In genomic region chr13:102591988-102592781, GRCh38 we compare ENCODE assay signal across 1 cellular context.
TF ChIP-seq lines count a peak whose summit lies in the region.

No MANE protein-coding gene starts in this region.

TF ChIP-seq in HEK293, 187 proteins besides CTCF, POLR2A, EP300 and RAD21 (continued from another document and continues in another):
- TF ChIP-seq ZNF639 (tag by site-specific recombination; IDR thresholded peaks at IDR 0.05) (no peak), ZNF416 (tag by site-specific recombination; IDR thresholded peaks at IDR 0.05) (no peak), REPIN1 (tag by site-specific recombination; IDR thresholded peaks at IDR 0.05; ENCODE audit: low read depth) (no peak), ZNF26 (tag by site-specific recombination; IDR thresholded peaks at IDR 0.05) (no peak), SCRT1 (tag by site-specific recombination; IDR thresholded peaks at IDR 0.05; ENCODE audit: borderline replicate concordance) (no peak), ZNF214 (tag by site-specific recombination; IDR thresholded peaks at IDR 0.05; ENCODE audit: borderline replicate concordance) (no peak), HOXD13 (CRISPR knock-in tag; IDR thresholded peaks at IDR 0.05; ENCODE audit: borderline replicate concordance) (no peak), ZNF843 (tag by site-specific recombination; IDR thresholded peaks at IDR 0.05) (0 out of 2 replicates have a peak, but pooled peaks have one; percentile 13), ZBTB26 (tag by site-specific recombination; optimal IDR thresholded peaks at IDR 0.05) (peak; percentile 33), ZNF776 (tag by site-specific recombination; IDR thresholded peaks at IDR 0.05; ENCODE audit: borderline replicate concordance) (no peak), ZNF830 (tag by site-specific recombination; IDR thresholded peaks at IDR 0.05; ENCODE audit: low read depth) (no peak), BCL11A (tag by site-specific recombination; IDR thresholded peaks at IDR 0.05; ENCODE audit: low read depth) (no peak), ZNF426 (tag by site-specific recombination; IDR thresholded peaks at IDR 0.05) (no peak), ZNF768 (tag by site-specific recombination; IDR thresholded peaks at IDR 0.05) (no peak), ZXDB (tag by site-specific recombination; IDR thresholded peaks at IDR 0.05) (0 out of 2 replicates have a peak, but pooled peaks have one; percentile 42), MYNN (tag by site-specific recombination; IDR thresholded peaks at IDR 0.05; ENCODE audit: borderline replicate concordance) (no peak), ZNF513 (tag by site-specific recombination; IDR thresholded peaks at IDR 0.05) (no peak), ZNF280D (tag by site-specific recombination; IDR thresholded peaks at IDR 0.05) (no peak), ZBTB7A (tag by site-specific recombination; IDR thresholded peaks at IDR 0.05; ENCODE audit: low read depth) (no peak), ZBTB44 (tag by site-specific recombination; IDR thresholded peaks at IDR 0.05) (no peak), KLF10 (tag by site-specific recombination; IDR thresholded peaks at IDR 0.05) (peak; percentile 26; the same call in 1 of the 2 replicates), ZNF202 (tag by site-specific recombination; IDR thresholded peaks at IDR 0.05; ENCODE audit: borderline replicate concordance) (no peak), ZBTB20 (tag by site-specific recombination; IDR thresholded peaks at IDR 0.05) (peak; percentile 79), ZNF184 (tag by site-specific recombination; IDR thresholded peaks at IDR 0.05) (no peak), ZNF248 (tag by site-specific recombination; IDR thresholded peaks at IDR 0.05) (no peak), ZNF292 (tag by site-specific recombination; IDR thresholded peaks at IDR 0.05; ENCODE audit: borderline replicate concordance, low read depth) (no peak), ZBTB6 (tag by site-specific recombination; IDR thresholded peaks at IDR 0.05) (peak; percentile 98), ZNF18 (tag by site-specific recombination; IDR thresholded peaks at IDR 0.05) (peak; percentile 59; the same call in 1 of the 2 replicates), ZNF366 (tag by site-specific recombination; conservative IDR thresholded peaks at IDR 0.05) (no peak), GLIS2 (tag by site-specific recombination; IDR thresholded peaks at IDR 0.05) (peak; percentile 29; the same call in 1 of the 2 replicates), ZSCAN18 (tag by site-specific recombination; IDR thresholded peaks at IDR 0.05) (no peak), ZNF24 (tag by site-specific recombination; IDR thresholded peaks at IDR 0.05) (peak; percentile 39; the same call in 1 of the 2 replicates), ZNF239 (tag by site-specific recombination; IDR thresholded peaks at IDR 0.05) (no peak), ZNF560 (tag by site-specific recombination; IDR thresholded peaks at IDR 0.05; ENCODE audit: borderline replicate concordance) (no peak), ZNF707 (tag by site-specific recombination; IDR thresholded peaks at IDR 0.05) (no peak), ZNF132 (tag by site-specific recombination; IDR thresholded peaks at IDR 0.05; ENCODE audit: borderline replicate concordance) (no peak), ZNF558 (tag by site-specific recombination; IDR thresholded peaks at IDR 0.05) (no peak), ZNF544 (tag by site-specific recombination; IDR thresholded peaks at IDR 0.05) (no peak), ZNF777 (tag by site-specific recombination; IDR thresholded peaks at IDR 0.05; ENCODE audit: borderline replicate concordance) (no peak), PRDM10 (tag by site-specific recombination; IDR thresholded peaks at IDR 0.05) (peak; percentile 76), GFI1B (tag by site-specific recombination; IDR thresholded peaks at IDR 0.05) (no peak), ZNF394 (tag by site-specific recombination; IDR thresholded peaks at IDR 0.05; ENCODE audit: borderline replicate concordance) (no peak)
